In genomic region chr5:112976432-112977309, GRCh38 we compare ENCODE assay signal across 8 cellular contexts. TPM values are rescaled to one million over a fixed set of nuclear protein-coding genes. Genes with fewer than 3 reads are reported as not detected.
DNase-seq lines count a peak whose midpoint lies in the region; ATAC-seq and TF ChIP-seq lines count a peak whose summit lies in the region.

DCP2 (plus strand) TSS chr5:112976798; CDS start chr5:112976934, 136 bp downstream.

- peak within 1 kb of the TSS; percentile 94 for H3K27ac Mint-ChIP-seq in activated naive CD8-positive, alpha-beta T cell treated with anti-CD3 and anti-CD28 coated beads, Interleukin-2, amount 50 U/mL, for 24 hours

- DNase-seq in GM12865 (ENCODE audit: low read depth): peak; percentile 99
- DNase-seq in NCI-H1417 treated with DMSO at 0.1 percent for 48 hours (lab: John Stamatoyannopoulos, UW): peak; percentile 83
- peak; percentile 100 for DNase-seq in SW480 (ENCODE audit: low spot score)
- peak; percentile 93 for DNase-seq in activated naive CD8-positive, alpha-beta T cell treated with anti-CD3 and anti-CD28 coated beads, Interleukin-2, amount 50 U/mL, for 24 hours
- peak; percentile 97 for DNase-seq in Right ventricle myocardium inferior (ENCODE audit: missing footprints)
- DNase-seq in ovary: peak; percentile 94 to 96 (median 95)
- DNase-seq in thyroid gland: peak; percentile 95 to 96

- H3K36me3 Mint-ChIP-seq in activated naive CD8-positive, alpha-beta T cell treated with anti-CD3 and anti-CD28 coated beads, Interleukin-2, amount 50 U/mL, for 24 hours (ENCODE audit: low read depth): peaks cover 12% of the 10 kb centered on the region

- H3K27me3 Mint-ChIP-seq in activated naive CD8-positive, alpha-beta T cell treated with anti-CD3 and anti-CD28 coated beads, Interleukin-2, amount 50 U/mL, for 24 hours: no peaks in the 10 kb centered on the region

- H3K9me3 ChIP-seq in ovary (no peaks in the 10 kb centered on the region), thyroid gland (no peaks in the 10 kb centered on the region)

- peaks cover 7% of the 10 kb centered on the region for H3K4me1 ChIP-seq in ovary (ENCODE audit: insufficient read depth)
- H3K4me1 ChIP-seq in thyroid gland: peaks cover 10 to 15% of the 10 kb centered on the region in 2 donors

- WGBS in ovary, 3 donors: 0 to 1% (median 1%) methylated on average over 69 to 75 of the region's 75 CpGs
- WGBS in thyroid gland, 2 donors: 1% methylated on average over 48 to 70 of the region's 75 CpGs

- TF ChIP-seq CTCF in GM12865 (IDR thresholded peaks at IDR 0.05; ENCODE audit: insufficient read depth, low read depth, low read length, missing control alignments): no peak
- no peak for TF ChIP-seq CTCF in ovary (IDR thresholded peaks at IDR 0.05)
- TF ChIP-seq CTCF in thyroid gland (IDR thresholded peaks at IDR 0.05): no peak

- peak; percentile 71 for TF ChIP-seq POLR2A in ovary (IDR thresholded peaks at IDR 0.05)
- peak in 1 of 2 donors; percentile 82 for TF ChIP-seq POLR2A in thyroid gland (IDR thresholded peaks at IDR 0.05)

- TF ChIP-seq EP300 in ovary (IDR thresholded peaks at IDR 0.05): no peak

- H3K4me3 Mint-ChIP-seq in activated naive CD8-positive, alpha-beta T cell treated with anti-CD3 and anti-CD28 coated beads, Interleukin-2, amount 50 U/mL, for 24 hours: peak within 1 kb of the TSS; percentile 99

- H3K27ac ChIP-seq in ovary (peak within 1 kb of the TSS; percentile 69 to 85), thyroid gland (peak within 1 kb of the TSS; percentile 54 to 77 (median 69))

- H3K4me3 ChIP-seq in GM12865 (ENCODE audit: low read depth, low read length) (peak within 1 kb of the TSS; percentile 93), ovary (peak within 1 kb of the TSS; percentile 85), thyroid gland (replicated peaks in 1 of 3) (peak within 1 kb of the TSS; percentile 33 to 89 (median 73))

- H3K27me3 ChIP-seq in ovary (no peaks in the 10 kb centered on the region), thyroid gland (no peaks in the 10 kb centered on the region)

- no peaks in the 10 kb centered on the region for H3K9me3 Mint-ChIP-seq in activated naive CD8-positive, alpha-beta T cell treated with anti-CD3 and anti-CD28 coated beads, Interleukin-2, amount 50 U/mL, for 24 hours

- intact Hi-C loops in Right ventricle myocardium inferior (cut with DNase I) (loop anchor here (2.0 to 5.0 kb wide), 2 partner anchors 54 to 114 kb away; partner anchors contain the start of genes REEP5 and SRP19), ovary (cut with DNase I) (loop anchor here in 1 of 4 donors (10.0 kb wide), 1 partner anchor 62 kb away; no protein-coding TSS in a partner anchor), thyroid gland (cut with DNase I) (no loop called here)

- H3K4me1 Mint-ChIP-seq in activated naive CD8-positive, alpha-beta T cell treated with anti-CD3 and anti-CD28 coated beads, Interleukin-2, amount 50 U/mL, for 24 hours: peaks cover 50% of the 10 kb centered on the region

- H3K36me3 ChIP-seq in ovary: no peaks in the 10 kb centered on the region
- no peaks in the 10 kb centered on the region for H3K36me3 ChIP-seq in thyroid gland

- ATAC-seq in HG02763 (IDR thresholded peaks at IDR 0.05; ENCODE audit: unreplicated experiment): peak; percentile 97
- peak; percentile 99 for ATAC-seq in activated naive CD8-positive, alpha-beta T cell treated with anti-CD3 and anti-CD28 coated beads, Interleukin-2, amount 50 U/mL, for 24 hours
- ATAC-seq in Right ventricle myocardium inferior: peak; percentile 99

RNA-seq across cellular contexts. Expression of gene DCP2, which starts in this region (rescaled TPM):
- total RNA-seq in Right ventricle myocardium inferior (18.1 TPM), ovary (10 to 100 TPM; 16.4 to 58.7 (median 41.7) TPM), thyroid gland (10 to 100 TPM; 26.2 to 34.5 (median 27.5) TPM)
- 10 to 100 TPM; 12.4 to 13.7 TPM for polyA plus RNA-seq in ovary

Comparison
In these comparisons a context has a peak if more than half of its experiments do, and no peak if none do; other contexts are left out.
1. Peak in every context shown above with its lines: DNase-seq, ATAC-seq, H3K4me3 ChIP-seq and H3K27ac ChIP-seq.